In genomic region chr7:131908719-131909118, GRCh38 we compare ENCODE assay signal across 1 cellular context.
TF ChIP-seq lines count a peak whose summit lies in the region.

No MANE protein-coding gene starts in this region.

TF ChIP-seq in GM23338, 12 proteins besides CTCF, POLR2A, EP300 and RAD21 (continued from another document):
- TF ChIP-seq ZNF462 (CRISPR knock-in tag; IDR thresholded peaks at IDR 0.05): no peak
- no peak for TF ChIP-seq ETS1 (IDR thresholded peaks at IDR 0.05)
- no peak for TF ChIP-seq REST (IDR thresholded peaks at IDR 0.05; ENCODE audit: unreplicated experiment)
- TF ChIP-seq EZH2 (IDR thresholded peaks at IDR 0.05; ENCODE audit: low read depth, unreplicated experiment): no peak
- no peak for TF ChIP-seq POLR2AphosphoS5 (IDR thresholded peaks at IDR 0.05; ENCODE audit: low read depth)
- TF ChIP-seq NANOG (IDR thresholded peaks at IDR 0.05; ENCODE audit: borderline replicate concordance): no peak
- TF ChIP-seq ZNF331 (CRISPR knock-in tag; IDR thresholded peaks at IDR 0.05; ENCODE audit: low read depth): no peak
TF ChIP-seq in GM23338: peak in this region for 0.
